In genomic region chr1:23567996-23568607, GRCh38 we compare ENCODE assay signal across 8 cellular contexts. TPM values are rescaled to one million over a fixed set of nuclear protein-coding genes. Genes with fewer than 3 reads are reported as not detected.
A peak's percentile ranks its signal among the peaks of the same experiment; 100 is the strongest.
DNase-seq lines count a peak whose midpoint lies in the region; ATAC-seq, FAIRE-seq and TF ChIP-seq lines count a peak whose summit lies in the region.

No MANE protein-coding gene starts in this region.

- in situ Hi-C loops in mammary epithelial cell (cut with MboI; ENCODE audit: low sequenced_read_pairs in 2 of 2) (no loop called here), HepG2 (cut with HindIII; ENCODE audit: extremely low pct_ligation_motif_present, low pct_unique_long_range_greater_than_20kb) (no loop called here)

- dilution Hi-C loops in mammary epithelial cell (cut with HindIII; ENCODE audit: low sequenced_read_pairs): no loop called here

- ATAC-seq in HepG2 (no peak; the same call in 2 of the 3 replicates), GM18861 (IDR thresholded peaks at IDR 0.05; ENCODE audit: unreplicated experiment) (no peak), GM18873 (IDR thresholded peaks at IDR 0.05; ENCODE audit: low FRiP score, unreplicated experiment) (no peak)

- no peak for TF ChIP-seq RAD21 in HepG2 (CRISPR knock-in tag; IDR thresholded peaks at IDR 0.05)

- H3K4me2 ChIP-seq in mammary epithelial cell (ENCODE audit: insufficient read depth, low read depth, low read length) (peak overlapping the region; percentile 79), HepG2 (ENCODE audit: low read depth, low read length) (peak overlapping the region; percentile 94)

- no peaks in the 10 kb centered on the region for H3K36me3 ChIP-seq in mammary epithelial cell (ENCODE audit: insufficient read depth, low read length)
- no peaks in the 10 kb centered on the region for H3K36me3 ChIP-seq in HepG2 (replicated peaks in 1 of 2; ENCODE audit: control insufficient read depth in 1 of 2, insufficient read depth in 2 of 2, low read length in 2 of 2)

- CTCF ChIA-PET in mammary epithelial cell (lab: Charles Lee; ENCODE audit: low non-redundant PET) (no interaction called here), HepG2 (lab: Yijun Ruan, JAX; ENCODE audit: low intra/inter-chr PET ratio, low total read pairs) (no interaction called here)

- no peaks in the 10 kb centered on the region for H3K4me1 ChIP-seq in mammary epithelial cell (ENCODE audit: insufficient read depth, low read length)
- peaks cover 72% of the 10 kb centered on the region for H3K4me1 ChIP-seq in HepG2 (ENCODE audit: insufficient read depth, low read length)

- DNase-seq in NCI-H748 (lab: John Stamatoyannopoulos, UW; ENCODE audit: unreplicated experiment) (peak; percentile 48), NCI-H748 treated with DMSO at 0.1 percent for 48 hours (lab: John Stamatoyannopoulos, UW) (no peak), mammary epithelial cell (no peak), HepG2 (ENCODE audit: low spot score) (no peak), substantia nigra (lab: John Stamatoyannopoulos, UW) (peak in 39 of 49 donors; percentile 21 to 76 (median 45)), NCI-H345 (lab: John Stamatoyannopoulos, UW) (no peak)

- no TSS peak for BruUV-seq in mammary epithelial cell (replicated peaks; lab: Mats Ljungman, UMichigan)
- BruUV-seq in HepG2 (replicated peaks; lab: Mats Ljungman, UMichigan): no TSS peak

- peak overlapping the region; percentile 86 for H2AFZ ChIP-seq in mammary epithelial cell (ENCODE audit: low read depth, low read length)
- H2AFZ ChIP-seq in HepG2 (ENCODE audit: low read length): peak overlapping the region; percentile 87

- H3K9me3 ChIP-seq in mammary epithelial cell (replicated peaks; ENCODE audit: insufficient read depth, low read length) (no peaks in the 10 kb centered on the region), HepG2 (ENCODE audit: low read length) (no peaks in the 10 kb centered on the region)

- POLR2A ChIA-PET in HepG2 (lab: Yijun Ruan, JAX): interaction anchor here (1.8 to 4.2 kb wide), 3 partner anchors 9 to 23 kb away, joined by 6 to 22 read pairs (median 7); partner anchors contain the start of gene ID3

- H3K79me2 ChIP-seq in mammary epithelial cell (ENCODE audit: insufficient read depth, low read length): no peaks in the 10 kb centered on the region
- H3K79me2 ChIP-seq in HepG2 (ENCODE audit: insufficient read depth, low read length): no peaks in the 10 kb centered on the region

- H3K27me3 ChIP-seq in mammary epithelial cell (ENCODE audit: insufficient read depth, low read length): no peaks in the 10 kb centered on the region
- peaks cover 0 to 5% of the 10 kb centered on the region in 2 experiments; a peak in 1 of 5 replicates for H3K27me3 ChIP-seq in HepG2 (ENCODE audit: control insufficient read depth in 1 of 2, insufficient read depth in 2 of 2, low read length in 2 of 2)

- WGBS in mammary epithelial cell (ENCODE audit: low coverage, missing lambda C conversion rate): no CpG with 5 or more reads among the region's 66 CpGs
- 5% methylated on average over 28 of the region's 66 CpGs for WGBS in HepG2 (ENCODE audit: low lambda C conversion rate)

- H3K9ac ChIP-seq in mammary epithelial cell (ENCODE audit: insufficient read depth, low read length): no peak overlapping the region
- H3K9ac ChIP-seq in HepG2 (ENCODE audit: insufficient read depth, low read depth, low read length): peak overlapping the region; percentile 65; the same call in 1 of the 2 replicates

- H3K4me3 ChIP-seq in mammary epithelial cell (replicated peaks in 1 of 3; ENCODE audit: insufficient read depth in 1 of 3, low read depth in 2 of 3, low read length in 3 of 3) (peak overlapping the region; percentile 29 to 44 (median 34)), HepG2 (replicated peaks in 1 of 3; ENCODE audit: insufficient read depth in 1 of 3, low read depth in 2 of 3, low read length in 3 of 3) (peak overlapping the region; percentile 58 to 74 (median 63))

- H3K27ac ChIP-seq in mammary epithelial cell (ENCODE audit: insufficient read depth, low read depth, low read length): no peak overlapping the region
- H3K27ac ChIP-seq in HepG2 (ENCODE audit: extremely low read length, insufficient read depth, low read length): no peak overlapping the region
- H3K27ac ChIP-seq in substantia nigra (ENCODE audit: low read depth, low read length, poor library complexity, severe bottlenecking): peak overlapping the region; percentile 84

- no peak for TF ChIP-seq POLR2A in HepG2 (IDR thresholded peaks at IDR 0.05; ENCODE audit: insufficient read depth in 1 of 2, low read depth in 2 of 2, low read length in 2 of 2)

- intact Hi-C loops in mammary epithelial cell (cut with micrococcal nuclease) (no loop called here), HepG2 (cut with micrococcal nuclease; ENCODE audit: unreplicated experiment) (no loop called here)

- H4K20me1 ChIP-seq in mammary epithelial cell (ENCODE audit: insufficient read depth, low read length) (no peaks in the 10 kb centered on the region), HepG2 (ENCODE audit: insufficient read depth, low read length) (no peaks in the 10 kb centered on the region)

- TF ChIP-seq EP300 in HepG2 (IDR thresholded peaks at IDR 0.05; ENCODE audit: low read depth in 2 of 2, low read length in 2 of 2): no peak
- no peak for TF ChIP-seq EP300 in HepG2 (CRISPR knock-in tag; IDR thresholded peaks at IDR 0.05; ENCODE audit: borderline replicate concordance)

- no peak for TF ChIP-seq CTCF in mammary epithelial cell (conservative IDR thresholded peaks at IDR 0.05 in 1 of 2, IDR thresholded peaks at IDR 0.05 in 1 of 2; ENCODE audit: extremely low read depth in 1 of 2, insufficient read depth in 1 of 2, low read depth in 1 of 2, low read length in 2 of 2)
- TF ChIP-seq CTCF in HepG2 (CRISPR knock-in tag; IDR thresholded peaks at IDR 0.05): no peak

- FAIRE-seq in HepG2 (lab: Jason Lieb, UNC): no peak

TF ChIP-seq in HepG2, 621 proteins besides CTCF, POLR2A, EP300 and RAD21 (continues in another document):
- TF ChIP-seq HNRNPLL (IDR thresholded peaks at IDR 0.05; ENCODE audit: low read depth, low read length, poor library complexity, severe bottlenecking): peak; percentile 53

RNA-seq across cellular contexts. Expression of gene ID3, which starts 8.8 kb away (rescaled TPM):
- 10 to 100 TPM; 53.6 to 53.8 TPM for total RNA-seq in mammary epithelial cell
- 31.7 TPM for polyA plus RNA-seq in mammary epithelial cell
- polyA minus RNA-seq in mammary epithelial cell: 22.4 TPM
- 67.8 and 115 TPM in 2 replicates for total RNA-seq in HepG2 (2016; rRNA removed; fragmentation: Illumina TruSeq; extraction: Trizol)
- 119 and 126 TPM in 2 replicates for total RNA-seq in HepG2 (2016; cell fraction: cytosol; rRNA removed; fragmentation: Illumina TruSeq; extraction: Trizol; ENCODE audit: low read depth)
- total RNA-seq in HepG2 (2016; cell fraction: insoluble cytoplasmic fraction; rRNA removed; fragmentation: Illumina TruSeq; extraction: Trizol): 65.6 and 120 TPM in 2 replicates
- total RNA-seq in HepG2 (2016; cell fraction: membrane; rRNA removed; fragmentation: Illumina TruSeq; extraction: Trizol): 79.8 and 82.4 TPM in 2 replicates
- total RNA-seq in HepG2 (2016; cell fraction: nucleus; rRNA removed; fragmentation: Illumina TruSeq; extraction: Trizol): 82.3 and 85.6 TPM in 2 replicates
- polyA plus RNA-seq in HepG2 (2011; rRNA removed): 34.9 and 64.8 TPM in 2 replicates
- polyA plus RNA-seq in HepG2 (2011; cell fraction: cytosol; rRNA removed): 40.3 and 106 TPM in 2 replicates
- 50.4 and 124 TPM in 2 replicates for polyA plus RNA-seq in HepG2 (2011; cell fraction: nucleus; rRNA removed)
- polyA plus RNA-seq in HepG2 (2012): 19.1 and 19.4 TPM in 2 replicates
- 19.4 and 20.9 TPM in 2 replicates for polyA plus RNA-seq in HepG2 (2016; cell fraction: cytosol; fragmentation: Illumina TruSeq; extraction: Trizol; ENCODE audit: low read depth)
- polyA plus RNA-seq in HepG2 (2016; cell fraction: insoluble cytoplasmic fraction; fragmentation: Illumina TruSeq; extraction: Trizol; ENCODE audit: low read depth): 67.3 and 67.6 TPM in 2 replicates
- polyA plus RNA-seq in HepG2 (2016; cell fraction: membrane; fragmentation: Illumina TruSeq; extraction: Trizol; ENCODE audit: low read depth): 27.8 and 28.9 TPM in 2 replicates
- 106 and 110 TPM in 2 replicates for polyA plus RNA-seq in HepG2 (2016; cell fraction: nucleus; fragmentation: Illumina TruSeq; extraction: Trizol; ENCODE audit: insufficient read depth, low read depth)
- 66.2 and 315 TPM in 2 replicates for polyA minus RNA-seq in HepG2 (2011; rRNA and poly(A)+ RNA removed; ENCODE audit: low replicate concordance)
- 18.4 and 43.5 TPM in 2 replicates for polyA minus RNA-seq in HepG2 (2011; cell fraction: cytosol; rRNA and poly(A)+ RNA removed)
- 53.5 and 115 TPM in 2 replicates for polyA minus RNA-seq in HepG2 (2011; cell fraction: nucleus; rRNA and poly(A)+ RNA removed)

RNA-seq across cellular contexts. Expression of gene E2F2, which starts 37.1 kb away (rescaled TPM):
- total RNA-seq in mammary epithelial cell (1 to 10 TPM in 1 of 2 donors, under 1 TPM in 1; 0.17 to 2.2 TPM), HepG2 (2016; rRNA removed; fragmentation: Illumina TruSeq; extraction: Trizol) (5.7 and 6.6 TPM in 2 replicates)
- polyA plus RNA-seq in mammary epithelial cell (0.44 TPM), HepG2 (2011; rRNA removed) (0.50 and 0.65 TPM in 2 replicates)
- polyA minus RNA-seq in mammary epithelial cell: 3.1 TPM
- 1.1 and 1.3 TPM in 2 replicates for total RNA-seq in HepG2 (2016; cell fraction: cytosol; rRNA removed; fragmentation: Illumina TruSeq; extraction: Trizol; ENCODE audit: low read depth)
- 4.9 and 6.0 TPM in 2 replicates for total RNA-seq in HepG2 (2016; cell fraction: insoluble cytoplasmic fraction; rRNA removed; fragmentation: Illumina TruSeq; extraction: Trizol)
- 2.6 TPM in 2 replicates for total RNA-seq in HepG2 (2016; cell fraction: membrane; rRNA removed; fragmentation: Illumina TruSeq; extraction: Trizol)
- total RNA-seq in HepG2 (2016; cell fraction: nucleus; rRNA removed; fragmentation: Illumina TruSeq; extraction: Trizol): 5.1 and 7.1 TPM in 2 replicates
- polyA plus RNA-seq in HepG2 (2011; cell fraction: cytosol; rRNA removed): 0.29 and 0.35 TPM in 2 replicates
- 1.9 TPM in 2 replicates for polyA plus RNA-seq in HepG2 (2011; cell fraction: nucleus; rRNA removed)
- polyA plus RNA-seq in HepG2 (2012): 0.63 and 1.4 TPM in 2 replicates
- 0.24 and 0.26 TPM in 2 replicates for polyA plus RNA-seq in HepG2 (2016; cell fraction: cytosol; fragmentation: Illumina TruSeq; extraction: Trizol; ENCODE audit: low read depth)
- 3.4 and 4.2 TPM in 2 replicates for polyA plus RNA-seq in HepG2 (2016; cell fraction: insoluble cytoplasmic fraction; fragmentation: Illumina TruSeq; extraction: Trizol; ENCODE audit: low read depth)
- polyA plus RNA-seq in HepG2 (2016; cell fraction: membrane; fragmentation: Illumina TruSeq; extraction: Trizol; ENCODE audit: low read depth): 0.62 and 0.69 TPM in 2 replicates
- 12.8 and 14.2 TPM in 2 replicates for polyA plus RNA-seq in HepG2 (2016; cell fraction: nucleus; fragmentation: Illumina TruSeq; extraction: Trizol; ENCODE audit: insufficient read depth, low read depth)
- polyA minus RNA-seq in HepG2 (2011; rRNA and poly(A)+ RNA removed; ENCODE audit: low replicate concordance): 1.8 and 19.5 TPM in 2 replicates
- 0.79 and 1.1 TPM in 2 replicates for polyA minus RNA-seq in HepG2 (2011; cell fraction: cytosol; rRNA and poly(A)+ RNA removed)
- polyA minus RNA-seq in HepG2 (2011; cell fraction: nucleus; rRNA and poly(A)+ RNA removed): 0.87 and 1.3 TPM in 2 replicates

Comparison
In these comparisons a context has a peak if more than half of its experiments do, and no peak if none do; other contexts are left out.
1. DNase-seq: peak in NCI-H748 (single experiment) and substantia nigra (39 of 49); none in NCI-H748 treated with DMSO at 0.1 percent for 48 hours (single experiment), mammary epithelial cell (single experiment), HepG2 (single experiment) and NCI-H345 (single experiment).